In genomic region chr5:149277821-149278220, GRCh38 we compare ENCODE assay signal across 19 cellular contexts. TPM values are rescaled to one million over a fixed set of nuclear protein-coding genes. Genes with fewer than 3 reads are reported as not detected.
"Had no signal": no experiment of that assay in that cellular context is flagged by ENCODE, and none has a peak within 500 bp of the region (broad histone marks: within the 10 kb centered on the region; RNA-seq: fewer than 3 reads in every experiment).

No MANE protein-coding gene starts in this region.

- H3K4me1 ChIP-seq: pancreas had no signal

- H3K27me3 ChIP-seq: brain microvascular endothelial cell, pancreas had no signal

- H3K4me3 ChIP-seq: mucosa of descending colon, pancreas had no signal

- DNase-seq: activated B cell treated with CpG ODN at 0.5 μM for 24 hours; activated CD4-positive, alpha-beta T cell treated with anti-CD3 and anti-CD28 coated beads, Interleukin-2, amount 10 ng/mL, durations not matched to agents 24 days and 14 days; activated CD8-positive, alpha-beta memory T cell treated with anti-CD3 and anti-CD28 coated beads, Interleukin-2, amount 50 U/mL, for 4 hours; activated CD8-positive, alpha-beta T cell treated with anti-CD3 and anti-CD28 coated beads, Interleukin-2, amount 10 ng/mL, durations not matched to agents 7 days and 5 days; activated gamma-delta T cell treated with Interleukin-2 at 50 U/mL for 16 hours; activated naive CD8-positive, alpha-beta T cell treated with anti-CD3 and anti-CD28 coated beads, Interleukin-2, amount 10 ng/mL, durations not matched to agents 7 days and 5 days; anterior cingulate cortex; brain microvascular endothelial cell; cortex of kidney; effector CD4-positive, alpha-beta T cell; glutamatergic neuron; immature natural killer cell; left colon; mucosa of descending colon; naive thymus-derived CD4-positive, alpha-beta T cell; pancreas; small intestine; stimulated activated CD4-positive, alpha-beta T cell treated with anti-CD3 and anti-CD28 coated beads, Interleukin-4, amount 100 ng/mL, for 24 hours; stimulated activated naive CD4-positive, alpha-beta T cell had no signal

- ATAC-seq: activated CD8-positive, alpha-beta T cell treated with anti-CD3 and anti-CD28 coated beads, Interleukin-2, amount 10 ng/mL, durations not matched to agents 7 days and 5 days; left colon; mucosa of descending colon; naive thymus-derived CD4-positive, alpha-beta T cell; pancreas had no signal

- H3K36me3 ChIP-seq: brain microvascular endothelial cell, pancreas had no signal

- H3K27ac ChIP-seq: brain microvascular endothelial cell, pancreas had no signal

- H3K9me3 ChIP-seq: mucosa of descending colon, pancreas had no signal

RNA-seq across cellular contexts. Expression of gene AFAP1L1, which starts 6.2 kb away (rescaled TPM):
- total RNA-seq: activated B cell treated with CpG ODN at 0.5 μM for 24 hours; activated CD4-positive, alpha-beta T cell treated with anti-CD3 and anti-CD28 coated beads, Interleukin-2, amount 10 ng/mL, durations not matched to agents 24 days and 14 days; activated CD8-positive, alpha-beta T cell treated with anti-CD3 and anti-CD28 coated beads, Interleukin-2, amount 10 ng/mL, durations not matched to agents 7 days and 5 days had no signal
